ENCODE assay signal across 12 cellular contexts in the genomic region with DNA sequence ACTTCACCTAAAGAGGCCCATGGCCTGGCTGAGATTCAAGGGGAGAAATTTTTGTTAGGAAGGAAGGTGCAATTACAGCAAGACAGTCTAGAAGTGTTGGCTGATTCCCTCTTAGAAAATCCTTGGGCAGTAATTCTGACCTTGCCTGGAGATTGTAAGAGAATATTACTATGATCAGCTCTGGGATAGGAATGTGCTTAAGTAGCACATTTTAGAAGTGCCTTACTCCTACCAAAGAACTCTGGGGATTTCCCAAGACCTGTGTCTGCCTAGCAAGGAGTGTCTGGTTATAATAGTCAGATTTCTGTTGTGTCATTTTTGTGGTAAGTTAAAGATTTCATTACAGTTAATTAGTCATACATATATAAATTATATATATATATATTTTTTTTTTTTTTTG. TPM values are rescaled to one million over a fixed set of nuclear protein-coding genes. Genes with fewer than 3 reads are reported as not detected.
DNase-seq lines count a peak whose midpoint lies in the region; ATAC-seq and TF ChIP-seq lines count a peak whose summit lies in the region.
"Had no signal": no experiment of that assay in that cellular context is flagged by ENCODE, and none has a peak within 500 bp of the region (broad histone marks: within the 10 kb centered on the region; RNA-seq: fewer than 3 reads in every experiment).

No MANE protein-coding gene starts in this region.

- H3K27me3 Mint-ChIP-seq in chondrocyte (ENCODE audit: low read depth) (no peaks in the 10 kb centered on the region), osteocyte (ENCODE audit: unreplicated experiment) (no peaks in the 10 kb centered on the region)
- H3K27me3 Mint-ChIP-seq: activated CD4-positive, alpha-beta memory T cell treated with anti-CD3 and anti-CD28 coated beads, Interleukin-2, amount 10 ng/mL, durations not matched to agents 7 days and 5 days had no signal

- no peak overlapping the region for H3K4me3 ChIP-seq in KMS-11 (IDR thresholded peaks at IDR 0.05; ENCODE audit: insufficient read depth, low read depth, low read length)

- peaks cover 24% of the 10 kb centered on the region for H3K4me1 Mint-ChIP-seq in chondrocyte (ENCODE audit: low read depth)
- peaks cover 31% of the 10 kb centered on the region for H3K4me1 Mint-ChIP-seq in osteocyte (ENCODE audit: unreplicated experiment)

- H3K9ac ChIP-seq in KMS-11: no peak overlapping the region

- H3K4me3 Mint-ChIP-seq in chondrocyte (ENCODE audit: unreplicated experiment) (no peak overlapping the region), osteocyte (ENCODE audit: unreplicated experiment) (no peak overlapping the region)
- H3K4me3 Mint-ChIP-seq: activated CD4-positive, alpha-beta memory T cell treated with anti-CD3 and anti-CD28 coated beads, Interleukin-2, amount 10 ng/mL, durations not matched to agents 7 days and 5 days had no signal

- peak overlapping the region; percentile 51 for H3K27ac Mint-ChIP-seq in chondrocyte (ENCODE audit: unreplicated experiment)
- H3K27ac Mint-ChIP-seq in osteocyte (ENCODE audit: unreplicated experiment): peak overlapping the region; percentile 32
- H3K27ac Mint-ChIP-seq: activated CD4-positive, alpha-beta memory T cell treated with anti-CD3 and anti-CD28 coated beads, Interleukin-2, amount 10 ng/mL, durations not matched to agents 7 days and 5 days had no signal

- no peak for TF ChIP-seq CTCF in KMS-11 (conservative IDR thresholded peaks at IDR 0.05; ENCODE audit: low read depth, low read length)
- no peak for TF ChIP-seq CTCF in chondrocyte (IDR thresholded peaks at IDR 0.05)
- TF ChIP-seq CTCF in osteocyte (IDR thresholded peaks at IDR 0.05): no peak

- no peaks in the 10 kb centered on the region for H3K79me2 ChIP-seq in KMS-11 (ENCODE audit: insufficient read depth, low read depth)

- peak overlapping the region; percentile 69 for H3K4me2 ChIP-seq in KMS-11

- no peaks in the 10 kb centered on the region for H3K27me3 ChIP-seq in KMS-11 (ENCODE audit: insufficient read depth, low read depth)

- DNase-seq in EL (peak; percentile 92), chondrocyte (ENCODE audit: low spot score) (no peak), osteocyte (ENCODE audit: extremely low spot score, unreplicated experiment) (no peak), iPS-NIHi11 (ENCODE audit: low spot score) (no peak), DMS79 treated with DMSO at 0.1 percent for 48 hours (lab: John Stamatoyannopoulos, UW) (no peak)
- DNase-seq: activated CD4-positive, alpha-beta memory T cell treated with anti-CD3 and anti-CD28 coated beads, Interleukin-2, amount 10 ng/mL, durations not matched to agents 7 days and 5 days; left ventricle myocardium superior; NCI-H2081 treated with DMSO at 0.1 percent for 48 hours; SHP77 treated with DMSO at 0.1 percent for 48 hours had no signal

- no peaks in the 10 kb centered on the region for H3K9me3 Mint-ChIP-seq in chondrocyte (ENCODE audit: low read depth)
- H3K9me3 Mint-ChIP-seq in osteocyte (ENCODE audit: unreplicated experiment): no peaks in the 10 kb centered on the region
- H3K9me3 Mint-ChIP-seq: activated CD4-positive, alpha-beta memory T cell treated with anti-CD3 and anti-CD28 coated beads, Interleukin-2, amount 10 ng/mL, durations not matched to agents 7 days and 5 days had no signal

- H3K4me1 ChIP-seq in KMS-11 (ENCODE audit: low read depth, poor library complexity, severe bottlenecking): peaks cover 61% of the 10 kb centered on the region

- H4K20me1 ChIP-seq in KMS-11 (ENCODE audit: insufficient read depth): no peaks in the 10 kb centered on the region

- ATAC-seq in GM18870 (IDR thresholded peaks at IDR 0.05; ENCODE audit: unreplicated experiment) (no peak), HG03135 (IDR thresholded peaks at IDR 0.05; ENCODE audit: unreplicated experiment) (no peak)
- ATAC-seq: left ventricle myocardium superior had no signal

- H2AFZ ChIP-seq in KMS-11 (ENCODE audit: low read depth): no peak overlapping the region

- H3K36me3 ChIP-seq in KMS-11 (ENCODE audit: insufficient read depth): no peaks in the 10 kb centered on the region

- H3K36me3 Mint-ChIP-seq in chondrocyte (ENCODE audit: low read depth): peaks cover 8% of the 10 kb centered on the region
- peaks cover 17% of the 10 kb centered on the region for H3K36me3 Mint-ChIP-seq in osteocyte (ENCODE audit: unreplicated experiment)

- peak overlapping the region; percentile 15; the same call in 1 of the 2 replicates for H3K27ac ChIP-seq in KMS-11

RNA-seq across cellular contexts. Expression of a gene that starts 52.3 kb away (rescaled TPM):
- total RNA-seq in chondrocyte (36.4 to 44.0 TPM (median 38.6 TPM) in 3 replicates), osteocyte (40.3 and 42.7 TPM in 2 replicates)

RNA-seq across cellular contexts. Expression of a gene that starts 52.4 kb away (rescaled TPM):
- total RNA-seq in chondrocyte (19.5 to 30.9 TPM (median 27.9 TPM) in 3 replicates), osteocyte (18.2 and 18.8 TPM in 2 replicates)
